In the genomic region with DNA sequence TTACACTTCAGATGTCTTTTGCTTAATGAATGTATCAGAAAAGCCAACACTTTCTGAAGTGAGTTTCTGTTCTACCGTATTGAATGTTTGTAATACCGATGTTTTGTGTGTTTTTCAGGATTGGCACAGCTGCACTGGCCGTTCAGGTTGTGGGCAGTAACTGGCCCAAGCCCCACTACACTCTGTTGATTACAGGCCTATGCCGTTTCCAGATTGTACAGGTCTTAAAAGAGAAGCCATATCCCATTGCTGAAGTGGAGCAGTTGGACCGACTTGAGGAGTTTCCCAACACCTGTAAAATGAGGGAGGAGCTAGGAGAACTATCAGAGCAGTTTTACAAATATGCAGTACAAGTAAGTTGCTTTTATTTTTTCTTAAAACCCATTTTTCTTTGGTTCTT, we compare ENCODE assay signal across 29 cellular contexts. TPM values are rescaled to one million over a fixed set of nuclear protein-coding genes. Genes with fewer than 3 reads are reported as not detected.
DNase-seq lines count a peak whose midpoint lies in the region; ATAC-seq and TF ChIP-seq lines count a peak whose summit lies in the region.
"Had no signal": no experiment of that assay in that cellular context is flagged by ENCODE, and none has a peak within 500 bp of the region (broad histone marks: within the 10 kb centered on the region; RNA-seq: fewer than 3 reads in every experiment).

No MANE protein-coding gene starts in this region.

- DNase-seq in activated T-cell treated with anti-CD3 and anti-CD28 coated beads, Interleukin-2, amount 50 U/mL, for 24 hours: no peak
- no peak for DNase-seq in activated T-cell treated with anti-CD3 and anti-CD28 coated beads, Interleukin-2, amount 50 U/mL, for 1 hour
- DNase-seq in right lobe of liver (no peak), stomach (no peak), GM13977 (ENCODE audit: low spot score) (no peak), kidney glomerular epithelial cell (lab: John Stamatoyannopoulos, UW) (no peak)
- DNase-seq: AML-193; Caco-2; CD4-positive, alpha-beta memory T cell; DMS79 treated with DMSO at 0.1 percent for 48 hours; GM23248; HFFc6; KBM-7; NCI-H1105 treated with DMSO at 0.1 percent for 48 hours; NCI-H146; NCI-H2029; NCI-H446; NCI-H524 treated with DMSO at 0.1 percent for 48 hours; NCI-H774; PC-9; SJCRH30 had no signal

- H3K4me1 Mint-ChIP-seq in activated T-cell treated with anti-CD3 and anti-CD28 coated beads, Interleukin-2, amount 50 U/mL, for 24 hours (ENCODE audit: low read depth): peaks cover 37% of the 10 kb centered on the region

- TF ChIP-seq EP300 in stomach (IDR thresholded peaks at IDR 0.05): no peak

- TF ChIP-seq POLR2A in right lobe of liver (IDR thresholded peaks at IDR 0.05) (no peak), stomach (IDR thresholded peaks at IDR 0.05) (no peak)

- no peaks in the 10 kb centered on the region for H3K9me3 ChIP-seq in right lobe of liver
- no peaks in the 10 kb centered on the region for H3K9me3 ChIP-seq in stomach
- H3K9me3 ChIP-seq: BLaER1 treated with 17β-estradiol and CSF1 and Interleukin-3, amounts not matched to agents 10 nM and 100 nM; Caco-2; HAP-1; SJCRH30 had no signal

- no peaks in the 10 kb centered on the region for H3K27me3 ChIP-seq in right lobe of liver
- H3K27me3 ChIP-seq in stomach: no peaks in the 10 kb centered on the region
- H3K27me3 ChIP-seq: BLaER1 treated with 17β-estradiol and CSF1 and Interleukin-3, amounts not matched to agents 10 nM and 100 nM; SJCRH30 had no signal

- TF ChIP-seq CTCF in VCaP (conservative IDR thresholded peaks at IDR 0.05) (no peak), right lobe of liver (IDR thresholded peaks at IDR 0.05) (no peak), stomach (IDR thresholded peaks at IDR 0.05) (no peak), GM13977 (IDR thresholded peaks at IDR 0.05; ENCODE audit: extremely low read depth, insufficient read depth, missing control alignments) (no peak)

- no peak overlapping the region for H3K4me3 ChIP-seq in right lobe of liver
- H3K4me3 ChIP-seq in stomach: no peak overlapping the region
- H3K4me3 ChIP-seq: BLaER1 treated with 17β-estradiol and CSF1 and Interleukin-3, amounts not matched to agents 10 nM and 100 nM; GM23248; HAP-1; PC-9; SJCRH30 had no signal

- H3K27ac ChIP-seq in VCaP: peak overlapping the region; percentile 35
- peak overlapping the region in 2 of 3 donors; percentile 16 to 59 for H3K27ac ChIP-seq in right lobe of liver
- H3K27ac ChIP-seq in stomach: peak overlapping the region in 3 of 5 donors; percentile 6 to 59 (median 46)
- H3K27ac ChIP-seq: BLaER1 treated with 17β-estradiol and CSF1 and Interleukin-3, amounts not matched to agents 10 nM and 100 nM; GM23248; PC-9; SJCRH30 had no signal

- H3K27ac Mint-ChIP-seq in activated T-cell treated with anti-CD3 and anti-CD28 coated beads, Interleukin-2, amount 50 U/mL, for 24 hours: peak overlapping the region; percentile 50
- H3K27ac Mint-ChIP-seq: HFFc6 had no signal

- H3K4me1 ChIP-seq in right lobe of liver (peaks cover 0 to 36% (median 20%) of the 10 kb centered on the region in 4 donors), stomach (peaks cover 22 to 64% (median 45%) of the 10 kb centered on the region in 4 donors)
- H3K4me1 ChIP-seq: BLaER1 treated with 17β-estradiol and CSF1 and Interleukin-3, amounts not matched to agents 10 nM and 100 nM; Caco-2; SJCRH30 had no signal

- peak; percentile 72 to 87 (median 76) for ATAC-seq in right lobe of liver
- ATAC-seq in HG02840 (IDR thresholded peaks at IDR 0.05; ENCODE audit: low FRiP score, unreplicated experiment): no peak
- ATAC-seq: Right ventricle myocardium inferior, SK-N-SH treated with all-trans-retinoic acid at 6 μM for 48 hours had no signal

- H3K36me3 ChIP-seq in right lobe of liver (peaks cover 0 to 39% (median 17%) of the 10 kb centered on the region in 4 donors), stomach (peaks cover 0 to 44% (median 37%) of the 10 kb centered on the region in 4 donors)

- in situ Hi-C loops in GM13977 (cut with MboI; ENCODE audit: low pct_unique_long_range_greater_than_20kb, low sequenced_read_pairs, unreplicated experiment): no loop called here

- peaks cover 55% of the 10 kb centered on the region for H3K36me3 Mint-ChIP-seq in activated T-cell treated with anti-CD3 and anti-CD28 coated beads, Interleukin-2, amount 50 U/mL, for 24 hours (ENCODE audit: low read depth)

- WGBS in right lobe of liver (ENCODE audit: insufficient coverage, low coverage, low lambda C conversion rate, missing lambda C conversion rate): 36% methylated on average over 5 of the region's 5 CpGs
- 28 to 52% (median 48%) methylated on average over 5 of the region's 5 CpGs for WGBS in stomach, 5 donors

- H3K9me3 Mint-ChIP-seq in activated T-cell treated with anti-CD3 and anti-CD28 coated beads, Interleukin-2, amount 50 U/mL, for 24 hours: no peaks in the 10 kb centered on the region
- H3K9me3 Mint-ChIP-seq: CD4-positive, alpha-beta memory T cell; HFFc6 had no signal

- H3K4me3 Mint-ChIP-seq in activated T-cell treated with anti-CD3 and anti-CD28 coated beads, Interleukin-2, amount 50 U/mL, for 24 hours: no peak overlapping the region
- H3K4me3 Mint-ChIP-seq: CD4-positive, alpha-beta memory T cell; HFFc6 had no signal

- H3K27me3 Mint-ChIP-seq in activated T-cell treated with anti-CD3 and anti-CD28 coated beads, Interleukin-2, amount 50 U/mL, for 24 hours: no peaks in the 10 kb centered on the region
- H3K27me3 Mint-ChIP-seq: CD4-positive, alpha-beta memory T cell had no signal

- intact Hi-C loops in right lobe of liver (cut with DNase I) (loop anchor here in 1 of 2 donors (10.0 kb wide), 2 partner anchors 53 to 283 kb away; no protein-coding TSS in a partner anchor), stomach (cut with DNase I; ENCODE audit: low total_unique reads) (no loop called here)

RNA-seq across cellular contexts. Expression of gene ABCC11, which starts 4.7 kb away (rescaled TPM):
- total RNA-seq in right lobe of liver (1 to 10 TPM; 2.1 to 7.6 (median 3.3) TPM), stomach (under 1 TPM in 1 of 5 donors, not detected in 4; 0.73 TPM)
- under 1 TPM in 1 of 3 donors, not detected in 2; 0.03 TPM for polyA plus RNA-seq in stomach
- total RNA-seq: A172; CD4-positive, alpha-beta memory T cell; Right ventricle myocardium inferior; RPMI7951 had no signal

RNA-seq across cellular contexts. Expression of gene LONP2, which starts 7.9 kb away (rescaled TPM):
- 100 to 1,000 TPM; 102 to 164 (median 153) TPM for total RNA-seq in right lobe of liver
- 100 to 1,000 TPM in 1 of 5 donors, 10 to 100 TPM in 4; 24.6 to 140 (median 37.3) TPM for total RNA-seq in stomach
- 10 to 100 TPM; 13.0 to 23.0 (median 13.9) TPM for polyA plus RNA-seq in stomach
